8 cellular contexts compared by ENCODE assay signal in the genomic region with DNA sequence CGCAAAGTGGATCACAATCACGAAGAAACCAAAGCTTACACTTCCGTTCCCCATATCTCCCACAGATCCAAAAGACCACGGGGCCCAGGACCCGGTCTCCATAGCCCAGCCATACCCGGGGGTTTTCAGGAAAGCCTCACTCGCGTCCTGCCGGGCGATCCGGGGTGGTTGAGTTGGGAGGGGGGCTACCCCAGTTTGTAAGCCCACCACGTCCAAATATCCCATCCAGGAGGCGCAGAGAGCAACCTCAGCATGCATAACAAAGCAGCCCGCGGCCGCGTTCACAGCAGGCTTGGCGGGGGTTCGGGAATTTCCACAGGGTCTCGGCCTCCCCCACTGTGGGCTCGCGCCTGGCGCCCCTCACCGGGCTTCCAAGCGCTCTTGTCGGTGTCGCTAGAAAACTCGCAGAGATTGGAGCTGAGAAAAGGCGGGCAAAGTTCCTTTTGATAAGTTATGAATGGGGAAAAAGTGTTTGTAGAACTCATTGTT. TPM values are rescaled to one million over a fixed set of nuclear protein-coding genes. Genes with fewer than 3 reads are reported as not detected.
DNase-seq lines count a peak whose midpoint lies in the region; ATAC-seq, FAIRE-seq and TF ChIP-seq lines count a peak whose summit lies in the region.

No MANE protein-coding gene starts in this region.

- TF ChIP-seq CTCF in A549 (IDR thresholded peaks at IDR 0.05) = no peak

- no peaks in the 10 kb centered on the region for H3K27me3 ChIP-seq in duodenal mucosa (ENCODE audit: control insufficient read depth in 1 of 2, insufficient read depth in 2 of 2, low read length in 2 of 2)

- peaks cover 0 to 16% of the 10 kb centered on the region in 2 donors for H3K36me3 ChIP-seq in duodenal mucosa (ENCODE audit: control insufficient read depth in 1 of 2, insufficient read depth in 2 of 2, low read length in 2 of 2)

- H3K9me3 Mint-ChIP-seq in natural killer cell treated with Interleukin-12 subunit alpha and Interleukin-12 subunit beta and Interleukin-15 and Interleukin-18, amount 100 ng/mL, for 72 hours = no peaks in the 10 kb centered on the region

- DNase-seq in A549 (ENCODE audit: low read depth in 1 of 2, low spot score in 1 of 2) (no peak), GM19239 (ENCODE audit: insufficient read length, low spot score) (no peak), HuH-7.5 (ENCODE audit: low spot score) (peak; percentile 31), NCI-H2081 (lab: John Stamatoyannopoulos, UW) (no peak), DMS53 treated with DMSO at 0.1 percent for 48 hours (lab: John Stamatoyannopoulos, UW; ENCODE audit: unreplicated experiment) (no peak)
- DNase-seq in natural killer cell treated with Interleukin-12 subunit alpha and Interleukin-12 subunit beta and Interleukin-15 and Interleukin-18, amount 100 ng/mL, for 72 hours (ENCODE audit: low spot score) = no peak
- no peak for DNase-seq in activated CD4-positive, CD25-positive, alpha-beta regulatory T cell (lab: John Stamatoyannopoulos, UW)

- H3K27ac ChIP-seq in A549 (peak overlapping the region in 1 of 2 experiments; percentile 87; a peak in 3 of 6 replicates), duodenal mucosa (ENCODE audit: low read depth, low read length) (no peak overlapping the region)

- 26% methylated on average over 14 of the region's 29 CpGs for WGBS in A549 (ENCODE audit: missing lambda C conversion rate)

- H3K4me1 ChIP-seq in A549 (no peaks in the 10 kb centered on the region), duodenal mucosa (ENCODE audit: control insufficient read depth in 1 of 2, insufficient read depth in 2 of 2, low read length in 2 of 2) (peaks cover 9 to 22% of the 10 kb centered on the region in 2 donors)

- peak overlapping the region; percentile 82 for H3K4me3 Mint-ChIP-seq in natural killer cell treated with Interleukin-12 subunit alpha and Interleukin-12 subunit beta and Interleukin-15 and Interleukin-18, amount 100 ng/mL, for 72 hours

- no peaks in the 10 kb centered on the region for H3K9me3 ChIP-seq in A549
- H3K9me3 ChIP-seq in duodenal mucosa (ENCODE audit: control insufficient read depth in 1 of 2, low read length in 2 of 2) = no peaks in the 10 kb centered on the region

- TF ChIP-seq EP300 in A549 (IDR thresholded peaks at IDR 0.05) = no peak

- POLR2A ChIA-PET in A549 (lab: Yijun Ruan, JAX) = no interaction called here

- CTCF ChIA-PET in A549 (lab: Yijun Ruan, JAX) = interaction anchor here (4.0 kb wide), 1 partner anchor 9 kb away, joined by 24 read pairs; a partner anchor contains a TSS

- H3K27ac Mint-ChIP-seq in natural killer cell treated with Interleukin-12 subunit alpha and Interleukin-12 subunit beta and Interleukin-15 and Interleukin-18, amount 100 ng/mL, for 72 hours = peak overlapping the region; percentile 71 to 87

- TF ChIP-seq POLR2A in A549 (IDR thresholded peaks at IDR 0.05; ENCODE audit: low read length) = no peak

- no peaks in the 10 kb centered on the region for H3K27me3 Mint-ChIP-seq in natural killer cell treated with Interleukin-12 subunit alpha and Interleukin-12 subunit beta and Interleukin-15 and Interleukin-18, amount 100 ng/mL, for 72 hours

- peaks cover 27 to 31% of the 10 kb centered on the region in 2 donors for H3K4me1 Mint-ChIP-seq in natural killer cell treated with Interleukin-12 subunit alpha and Interleukin-12 subunit beta and Interleukin-15 and Interleukin-18, amount 100 ng/mL, for 72 hours (ENCODE audit: low read depth in 2 of 2)

- H3K36me3 Mint-ChIP-seq in natural killer cell treated with Interleukin-12 subunit alpha and Interleukin-12 subunit beta and Interleukin-15 and Interleukin-18, amount 100 ng/mL, for 72 hours = peaks cover 5% of the 10 kb centered on the region

- TF ChIP-seq RAD21 in A549 (conservative IDR thresholded peaks at IDR 0.05 in 1 of 2, IDR thresholded peaks at IDR 0.05 in 1 of 2) = no peak

- H3K9ac ChIP-seq in duodenal mucosa (ENCODE audit: low read depth in 1 of 2, low read length in 2 of 2) = peak overlapping the region; percentile 50 to 57

- H3K4me3 ChIP-seq in A549 (peak overlapping the region; percentile 55), duodenal mucosa (ENCODE audit: low read depth in 1 of 2, low read length in 2 of 2) (peak overlapping the region; percentile 73 to 80)

- peak; percentile 13 to 29; a peak in 4 of 6 replicates for ATAC-seq in A549
- ATAC-seq in natural killer cell treated with Interleukin-12 subunit alpha and Interleukin-12 subunit beta and Interleukin-15 and Interleukin-18, amount 100 ng/mL, for 72 hours = peak; percentile 43 to 69

- peak overlapping the region; percentile 84 for H3K4me2 ChIP-seq in A549

- no peak for FAIRE-seq in A549 (lab: Jason Lieb, UNC)
- peak; percentile 37 for FAIRE-seq in GM19239 (lab: Jason Lieb, UNC)

TF ChIP-seq in A549, 52 proteins besides CTCF, POLR2A, EP300 and RAD21:
- TF ChIP-seq JUNB (IDR thresholded peaks at IDR 0.05) (no peak), RNF2 (IDR thresholded peaks at IDR 0.05; ENCODE audit: borderline replicate concordance, low read depth) (peak; percentile 51; the same call in 1 of the 2 replicates)
TF ChIP-seq in A549: peak in this region for 1.

RNA-seq across cellular contexts. Expression of a gene that starts 9.5 kb away (rescaled TPM):
- polyA plus RNA-seq in A549 (2011; rRNA removed) (13.7 and 17.5 TPM in 2 replicates), A549 (2017; fragmentation: RNase III; extraction: RNeasy Plus Mini Kit Qiagen cat#74134 plus additional on column Dnase treatment) (38.8 to 41.9 TPM (median 41.0 TPM) in 3 replicates)
- polyA plus RNA-seq in A549 (2012; cell fraction: cytosol; rRNA removed) = 99.7 and 128 TPM in 2 replicates
- polyA plus RNA-seq in A549 (2012; cell fraction: nucleus; rRNA removed) = 61.8 and 78.3 TPM in 2 replicates
- 9.5 and 13.4 TPM in 2 replicates for polyA minus RNA-seq in A549 (2011; rRNA and poly(A)+ RNA removed)
- total RNA-seq in natural killer cell treated with Interleukin-12 subunit alpha and Interleukin-12 subunit beta and Interleukin-15 and Interleukin-18, amount 100 ng/mL, for 72 hours = 100 to 1,000 TPM; 102 to 127 TPM

RNA-seq across cellular contexts. Expression of a gene that starts 14.2 kb away (rescaled TPM):
- polyA plus RNA-seq in A549 (2011; rRNA removed) (38.7 and 39.0 TPM in 2 replicates), A549 (2017; fragmentation: RNase III; extraction: RNeasy Plus Mini Kit Qiagen cat#74134 plus additional on column Dnase treatment) (30.8 to 34.0 TPM (median 31.4 TPM) in 3 replicates)
- 37.6 and 38.7 TPM in 2 replicates for polyA plus RNA-seq in A549 (2012; cell fraction: cytosol; rRNA removed)
- polyA plus RNA-seq in A549 (2012; cell fraction: nucleus; rRNA removed) = 118 and 125 TPM in 2 replicates
- polyA minus RNA-seq in A549 (2011; rRNA and poly(A)+ RNA removed) = 31.0 and 31.8 TPM in 2 replicates
- total RNA-seq in natural killer cell treated with Interleukin-12 subunit alpha and Interleukin-12 subunit beta and Interleukin-15 and Interleukin-18, amount 100 ng/mL, for 72 hours = 10 to 100 TPM; 50.4 to 62.9 TPM

RNA-seq across cellular contexts. Expression of a gene that starts 19.0 kb away (rescaled TPM):
- 0.05 TPM in 1 of 2 replicates, not detected in the other for polyA plus RNA-seq in A549 (2011; rRNA removed)
- 0.04 and 0.10 TPM in 2 replicates for polyA plus RNA-seq in A549 (2012; cell fraction: cytosol; rRNA removed)
- polyA plus RNA-seq in A549 (2012; cell fraction: nucleus; rRNA removed) = 0.72 and 1.0 TPM in 2 replicates
- polyA plus RNA-seq in A549 (2017; fragmentation: RNase III; extraction: RNeasy Plus Mini Kit Qiagen cat#74134 plus additional on column Dnase treatment) = 0.04 to 0.06 TPM in 2 of 3 replicates, not detected in the other
- not detected in 2 replicates for polyA minus RNA-seq in A549 (2011; rRNA and poly(A)+ RNA removed)
- total RNA-seq in natural killer cell treated with Interleukin-12 subunit alpha and Interleukin-12 subunit beta and Interleukin-15 and Interleukin-18, amount 100 ng/mL, for 72 hours = 1 to 10 TPM; 2.0 to 2.5 TPM

RNA-seq across cellular contexts. Expression of a gene that starts 21.7 kb away (rescaled TPM):
- polyA plus RNA-seq in A549 (2011; rRNA removed) (24.8 and 27.0 TPM in 2 replicates), A549 (2017; fragmentation: RNase III; extraction: RNeasy Plus Mini Kit Qiagen cat#74134 plus additional on column Dnase treatment) (28.3 to 29.9 TPM (median 28.3 TPM) in 3 replicates)
- 60.0 and 90.3 TPM in 2 replicates for polyA plus RNA-seq in A549 (2012; cell fraction: cytosol; rRNA removed)
- polyA plus RNA-seq in A549 (2012; cell fraction: nucleus; rRNA removed) = 74.3 and 115 TPM in 2 replicates
- 10.5 and 13.7 TPM in 2 replicates for polyA minus RNA-seq in A549 (2011; rRNA and poly(A)+ RNA removed)
- 10 to 100 TPM; 43.1 to 68.6 TPM for total RNA-seq in natural killer cell treated with Interleukin-12 subunit alpha and Interleukin-12 subunit beta and Interleukin-15 and Interleukin-18, amount 100 ng/mL, for 72 hours
